2 cellular contexts compared by ENCODE assay signal in the genomic region with DNA sequence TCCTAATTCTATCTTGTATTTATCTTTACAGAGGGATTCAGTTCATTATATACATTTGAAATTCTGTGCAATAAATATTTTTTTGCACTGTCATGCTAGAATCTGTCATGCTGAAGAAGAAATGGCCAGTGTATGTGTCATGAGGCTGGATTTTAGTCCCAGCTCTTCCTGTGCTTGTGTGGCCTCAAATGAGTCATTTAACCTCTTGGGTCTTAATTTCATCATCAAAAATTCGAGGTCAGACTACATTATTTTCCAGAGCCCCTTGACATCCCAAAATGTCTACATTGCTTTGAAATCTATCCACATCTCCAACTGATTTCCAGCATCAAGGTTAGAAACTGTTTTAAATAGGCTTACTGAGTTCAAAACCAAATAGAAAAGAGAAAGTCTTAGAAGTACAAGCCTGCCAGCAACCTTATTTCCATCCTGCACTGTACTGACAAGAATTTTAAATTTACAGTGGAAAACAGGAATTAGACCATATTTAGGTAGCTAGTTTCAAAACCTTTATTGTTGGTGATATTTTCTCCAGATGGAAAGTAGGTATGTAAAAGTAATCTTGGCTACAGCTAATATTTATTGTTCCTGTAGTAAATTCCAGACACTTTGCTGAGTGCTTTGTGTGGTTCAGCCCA.
TF ChIP-seq lines count a peak whose summit lies in the region.

No MANE protein-coding gene starts in this region.

TF ChIP-seq in IMR-90, 13 proteins besides CTCF, POLR2A, EP300 and RAD21:
- TF ChIP-seq RCOR1 (IDR thresholded peaks at IDR 0.05; ENCODE audit: insufficient replicate concordance, low read length) (no peak), MAFK (IDR thresholded peaks at IDR 0.05; ENCODE audit: low read depth, low read length) (peak; percentile 86), CHD1 (IDR thresholded peaks at IDR 0.05; ENCODE audit: low read depth, low read length) (no peak), FOS (IDR thresholded peaks at IDR 0.05; ENCODE audit: low read depth, low read length) (peak; percentile 94), BHLHE40 (IDR thresholded peaks at IDR 0.05; ENCODE audit: low read depth, low read length) (peak; percentile 41; the same call in 1 of the 2 replicates), CEBPB (IDR thresholded peaks at IDR 0.05; ENCODE audit: low read depth, low read length) (peak; percentile 88), MXI1 (IDR thresholded peaks at IDR 0.05; ENCODE audit: borderline replicate concordance, low read depth, low read length) (no peak), SMC3 (IDR thresholded peaks at IDR 0.05; ENCODE audit: low read depth, low read length) (no peak), NFE2L2 (IDR thresholded peaks at IDR 0.05; ENCODE audit: low read depth, low read length) (peak; percentile 99), MAZ (IDR thresholded peaks at IDR 0.05; ENCODE audit: borderline replicate concordance, low read depth, low read length) (no peak)
- TF ChIP-seq, protein P1, sequence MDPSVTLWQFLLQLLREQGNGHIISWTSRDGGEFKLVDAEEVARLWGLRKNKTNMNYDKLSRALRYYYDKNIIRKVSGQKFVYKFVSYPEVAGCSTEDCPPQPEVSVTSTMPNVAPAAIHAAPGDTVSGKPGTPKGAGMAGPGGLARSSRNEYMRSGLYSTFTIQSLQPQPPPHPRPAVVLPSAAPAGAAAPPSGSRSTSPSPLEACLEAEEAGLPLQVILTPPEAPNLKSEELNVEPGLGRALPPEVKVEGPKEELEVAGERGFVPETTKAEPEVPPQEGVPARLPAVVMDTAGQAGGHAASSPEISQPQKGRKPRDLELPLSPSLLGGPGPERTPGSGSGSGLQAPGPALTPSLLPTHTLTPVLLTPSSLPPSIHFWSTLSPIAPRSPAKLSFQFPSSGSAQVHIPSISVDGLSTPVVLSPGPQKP (IDR thresholded peaks at IDR 0.05; ENCODE audit: borderline replicate concordance, low read depth, low read length) = no peak
- TF ChIP-seq, protein P2, sequence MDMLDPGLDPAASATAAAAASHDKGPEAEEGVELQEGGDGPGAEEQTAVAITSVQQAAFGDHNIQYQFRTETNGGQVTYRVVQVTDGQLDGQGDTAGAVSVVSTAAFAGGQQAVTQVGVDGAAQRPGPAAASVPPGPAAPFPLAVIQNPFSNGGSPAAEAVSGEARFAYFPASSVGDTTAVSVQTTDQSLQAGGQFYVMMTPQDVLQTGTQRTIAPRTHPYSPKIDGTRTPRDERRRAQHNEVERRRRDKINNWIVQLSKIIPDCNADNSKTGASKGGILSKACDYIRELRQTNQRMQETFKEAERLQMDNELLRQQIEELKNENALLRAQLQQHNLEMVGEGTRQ (IDR thresholded peaks at IDR 0.05; ENCODE audit: low read depth, low read length) = no peak

TF ChIP-seq in HepG2, 621 proteins besides CTCF, POLR2A, EP300 and RAD21:
- TF ChIP-seq FOSL2 (CRISPR knock-in tag; IDR thresholded peaks at IDR 0.05) (peak; percentile 59), GABPA (IDR thresholded peaks at IDR 0.05; ENCODE audit: low read depth, low read length) (no peak), GABPA (CRISPR knock-in tag; IDR thresholded peaks at IDR 0.05; ENCODE audit: low read depth) (no peak), NR2F1 (CRISPR knock-in tag; IDR thresholded peaks at IDR 0.05) (0 out of 4 replicates have a peak, but pooled peaks of 1 of the 2 experiments have one; percentile 28), MAFK (conservative IDR thresholded peaks at IDR 0.05 in 1 of 2, IDR thresholded peaks at IDR 0.05 in 1 of 2; ENCODE audit: low read length in 2 of 2) (peak; percentile 34 to 45; a peak in 2 of 4 replicates), NFE2L2 (IDR thresholded peaks at IDR 0.05; ENCODE audit: low read length) (peak; percentile 85)
- TF ChIP-seq, protein P3, sequence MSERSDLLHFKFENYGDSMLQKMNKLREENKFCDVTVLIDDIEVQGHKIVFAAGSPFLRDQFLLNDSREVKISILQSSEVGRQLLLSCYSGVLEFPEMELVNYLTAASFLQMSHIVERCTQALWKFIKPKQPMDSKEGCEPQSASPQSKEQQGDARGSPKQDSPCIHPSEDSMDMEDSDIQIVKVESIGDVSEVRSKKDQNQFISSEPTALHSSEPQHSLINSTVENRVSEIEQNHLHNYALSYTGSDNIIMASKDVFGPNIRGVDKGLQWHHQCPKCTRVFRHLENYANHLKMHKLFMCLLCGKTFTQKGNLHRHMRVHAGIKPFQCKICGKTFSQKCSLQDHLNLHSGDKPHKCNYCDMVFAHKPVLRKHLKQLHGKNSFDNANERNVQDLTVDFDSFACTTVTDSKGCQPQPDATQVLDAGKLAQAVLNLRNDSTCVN (CRISPR knock-in tag; IDR thresholded peaks at IDR 0.05; ENCODE audit: borderline replicate concordance) = no peak
